In the genomic region with DNA sequence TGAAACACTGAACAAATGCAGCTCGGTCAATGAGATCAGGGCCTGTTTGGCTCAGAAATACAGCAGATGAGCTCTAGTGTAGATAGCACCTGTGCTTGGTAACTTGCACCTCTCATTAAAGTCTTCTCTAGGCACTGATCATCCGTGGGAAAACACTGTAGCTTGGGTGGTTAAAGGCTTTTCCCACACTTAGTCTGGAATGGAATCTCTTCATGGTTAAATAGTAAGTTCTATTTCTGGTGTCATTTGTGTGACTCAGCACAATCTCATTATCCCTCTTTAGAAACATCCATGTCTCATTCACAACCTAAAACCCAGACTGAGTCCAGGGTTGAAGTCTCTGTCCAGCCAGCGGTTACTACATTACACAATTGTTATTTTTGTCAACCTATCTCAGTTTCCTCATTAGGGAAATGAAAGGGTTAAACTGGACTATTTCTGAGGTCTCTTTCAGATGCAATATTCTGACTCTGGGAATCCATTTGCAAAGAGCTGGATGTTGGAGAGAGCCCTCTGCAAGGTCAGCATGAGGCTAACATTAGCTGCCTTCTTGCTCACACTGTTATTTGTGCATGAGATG, we compare ENCODE assay signal across 1 cellular context.
A peak's percentile ranks its signal among the peaks of the same experiment; 100 is the strongest.
TF ChIP-seq lines count a peak whose summit lies in the region.

No MANE protein-coding gene starts in this region.

TF ChIP-seq in HepG2, 621 proteins besides CTCF, POLR2A, EP300 and RAD21 (continued from another document):
- TF ChIP-seq, protein P1, sequence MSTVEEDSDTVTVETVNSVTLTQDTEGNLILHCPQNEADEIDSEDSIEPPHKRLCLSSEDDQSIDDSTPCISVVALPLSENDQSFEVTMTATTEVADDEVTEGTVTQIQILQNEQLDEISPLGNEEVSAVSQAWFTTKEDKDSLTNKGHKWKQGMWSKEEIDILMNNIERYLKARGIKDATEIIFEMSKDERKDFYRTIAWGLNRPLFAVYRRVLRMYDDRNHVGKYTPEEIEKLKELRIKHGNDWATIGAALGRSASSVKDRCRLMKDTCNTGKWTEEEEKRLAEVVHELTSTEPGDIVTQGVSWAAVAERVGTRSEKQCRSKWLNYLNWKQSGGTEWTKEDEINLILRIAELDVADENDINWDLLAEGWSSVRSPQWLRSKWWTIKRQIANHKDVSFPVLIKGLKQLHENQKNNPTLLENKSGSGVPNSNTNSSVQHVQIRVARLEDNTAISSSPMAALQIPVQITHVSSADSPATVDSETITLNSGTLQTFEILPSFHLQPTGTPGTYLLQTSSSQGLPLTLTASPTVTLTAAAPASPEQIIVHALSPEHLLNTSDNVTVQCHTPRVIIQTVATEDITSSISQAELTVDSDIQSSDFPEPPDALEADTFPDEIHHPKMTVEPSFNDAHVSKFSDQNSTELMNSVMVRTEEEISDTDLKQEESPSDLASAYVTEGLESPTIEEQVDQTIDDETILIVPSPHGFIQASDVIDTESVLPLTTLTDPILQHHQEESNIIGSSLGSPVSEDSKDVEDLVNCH (CRISPR knock-in tag; IDR thresholded peaks at IDR 0.05) = no peak
- TF ChIP-seq NFE2L2 (IDR thresholded peaks at IDR 0.05; ENCODE audit: low read length) (peak; percentile 78), MAFF (IDR thresholded peaks at IDR 0.05; ENCODE audit: low read depth, low read length) (peak; percentile 43), ZNF879 (CRISPR knock-in tag; IDR thresholded peaks at IDR 0.05) (no peak), MAFK (conservative IDR thresholded peaks at IDR 0.05 in 1 of 2, IDR thresholded peaks at IDR 0.05 in 1 of 2; ENCODE audit: low read length in 2 of 2) (peak; percentile 54 to 77), SCMH1 (CRISPR knock-in tag; IDR thresholded peaks at IDR 0.05; ENCODE audit: borderline replicate concordance) (no peak), FOXK1 (CRISPR knock-in tag; IDR thresholded peaks at IDR 0.05; ENCODE audit: borderline replicate concordance, low read depth) (no peak)
TF ChIP-seq in HepG2: peak in this region for 4.
